Comparison of ENCODE assay signal across 8 cellular contexts in genomic region chr7:33130184-33130583, GRCh38. TPM values are rescaled to one million over a fixed set of nuclear protein-coding genes. Genes with fewer than 3 reads are reported as not detected.
DNase-seq lines count a peak whose midpoint lies in the region; ATAC-seq, FAIRE-seq and TF ChIP-seq lines count a peak whose summit lies in the region.

No MANE protein-coding gene starts in this region.

- no peaks in the 10 kb centered on the region for H3K27me3 ChIP-seq in brain microvascular endothelial cell (replicated peaks)
- no peaks in the 10 kb centered on the region for H3K27me3 ChIP-seq in mucosa of stomach (ENCODE audit: control insufficient read depth, insufficient read depth, low read length)

- no peak for ATAC-seq in HG03039 (IDR thresholded peaks at IDR 0.05; ENCODE audit: unreplicated experiment)

- H3K9me3 ChIP-seq in mucosa of stomach (ENCODE audit: control insufficient read depth, low read length), result no peaks in the 10 kb centered on the region

- in situ Hi-C loops in brain microvascular endothelial cell (cut with HindIII; ENCODE audit: low pct_ligation_motif_present, low sequenced_read_pairs), result no loop called here

- H3K27ac Mint-ChIP-seq in IgD-negative memory B cell, result peak overlapping the region; percentile 76 to 91 (median 90)

- FAIRE-seq in frontal cortex (lab: Jason Lieb, UNC), result no peak

- peak overlapping the region; percentile 64 for H3K27ac ChIP-seq in brain microvascular endothelial cell

- TF ChIP-seq CTCF in brain microvascular endothelial cell (IDR thresholded peaks at IDR 0.05; ENCODE audit: low read depth, low read length, missing control alignments), result no peak

- no peaks in the 10 kb centered on the region for H3K4me1 ChIP-seq in mucosa of stomach (ENCODE audit: control insufficient read depth, insufficient read depth, low read length)

- H3K4me3 ChIP-seq in brain microvascular endothelial cell (ENCODE audit: low read depth, low read length) (peak overlapping the region; percentile 84), mucosa of stomach (ENCODE audit: low read length) (peak overlapping the region; percentile 81)

- no peaks in the 10 kb centered on the region for H3K36me3 ChIP-seq in brain microvascular endothelial cell (replicated peaks)
- no peaks in the 10 kb centered on the region for H3K36me3 ChIP-seq in mucosa of stomach (ENCODE audit: control insufficient read depth, insufficient read depth, low read length)

- peaks cover 6 to 17% (median 16%) of the 10 kb centered on the region in 3 donors for H3K4me1 Mint-ChIP-seq in IgD-negative memory B cell

- H3K36me3 Mint-ChIP-seq in IgD-negative memory B cell, result no peaks in the 10 kb centered on the region

- H3K9ac ChIP-seq in mucosa of stomach (ENCODE audit: low read length), result peak overlapping the region; percentile 76

- DNase-seq in AG08396 (ENCODE audit: low spot score) (peak; percentile 23), brain microvascular endothelial cell (peak; percentile 2), NCI-H69 (lab: John Stamatoyannopoulos, UW) (no peak), frontal cortex (ENCODE audit: low spot score in 2 of 2) (no peak)
- DNase-seq in activated CD4-positive, alpha-beta T cell treated with anti-CD3 and anti-CD28 coated beads for 4 hours, result no peak

- peaks cover 0 to under 1% (median 0%) of the 10 kb centered on the region in 3 donors for H3K9me3 Mint-ChIP-seq in IgD-negative memory B cell

- H3K4me3 Mint-ChIP-seq in IgD-negative memory B cell, result peak overlapping the region; percentile 92 to 99 (median 96)

- H3K27me3 Mint-ChIP-seq in IgD-negative memory B cell, result no peaks in the 10 kb centered on the region

RNA-seq across cellular contexts. Expression of gene BBS9, which starts 0.8 kb away (rescaled TPM):
- polyA plus RNA-seq in IgD-negative memory B cell, result 7.8 TPM
- 91.3 TPM for total RNA-seq in frontal cortex

RNA-seq across cellular contexts. Expression of gene RP9, which starts 21.0 kb away (rescaled TPM):
- 49.6 TPM for polyA plus RNA-seq in IgD-negative memory B cell
- total RNA-seq in frontal cortex, result 6.9 TPM

Comparison
In these comparisons a context has a peak if more than half of its experiments do, and no peak if none do; other contexts are left out.
1. DNase-seq: peak in AG08396 (single experiment) and brain microvascular endothelial cell (single experiment); none in NCI-H69 (single experiment), activated CD4-positive, alpha-beta T cell treated with anti-CD3 and anti-CD28 coated beads for 4 hours (0 of 2) and frontal cortex (0 of 2).